In genomic region chr3:195638456-195638855, GRCh38 we compare ENCODE assay signal across 4 cellular contexts. TPM values are rescaled to one million over a fixed set of nuclear protein-coding genes. Genes with fewer than 3 reads are reported as not detected.
"Had no signal": no experiment of that assay in that cellular context is flagged by ENCODE, and none has a peak within 500 bp of the region (broad histone marks: within the 10 kb centered on the region; RNA-seq: fewer than 3 reads in every experiment).

No MANE protein-coding gene starts in this region.

RNA-seq across cellular contexts. Expression of gene APOD, which starts 54.7 kb away (rescaled TPM):
- total RNA-seq: GM23338, H1, H7, H9 had no signal
